In the genomic region with DNA sequence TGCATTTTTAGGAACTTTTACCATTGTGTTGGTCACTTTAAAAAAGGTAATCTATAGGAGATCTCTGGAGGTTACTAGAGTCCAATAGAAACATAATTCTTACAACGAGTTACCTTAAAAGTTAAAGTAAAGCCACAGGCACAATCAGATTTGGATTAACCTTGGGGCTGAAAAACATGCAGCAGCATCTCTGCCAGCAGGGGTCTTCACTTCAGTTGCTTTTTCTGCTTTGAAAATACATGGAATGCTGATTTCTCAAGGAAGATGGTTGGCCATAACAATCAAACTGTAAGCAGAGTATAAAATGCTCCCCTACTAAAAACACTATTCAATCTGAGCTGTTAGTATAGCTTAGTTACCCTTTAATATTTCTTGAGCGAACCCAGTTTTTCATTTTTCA, we compare ENCODE assay signal across 17 cellular contexts.
"Had no signal": no experiment of that assay in that cellular context is flagged by ENCODE, and none has a peak within 500 bp of the region (broad histone marks: within the 10 kb centered on the region; RNA-seq: fewer than 3 reads in every experiment).

No MANE protein-coding gene starts in this region.

- H3K36me3 ChIP-seq: adrenal gland, ovary, thoracic aorta had no signal

- H3K36me3 Mint-ChIP-seq: activated naive CD4-positive, alpha-beta T cell treated with anti-CD3 and anti-CD28 coated beads, Interleukin-2, amount 50 U/mL, for 24 hours; naive thymus-derived CD4-positive, alpha-beta T cell; WTC11 had no signal

- H3K4me1 Mint-ChIP-seq: activated naive CD4-positive, alpha-beta T cell treated with anti-CD3 and anti-CD28 coated beads, Interleukin-2, amount 50 U/mL, for 24 hours; naive thymus-derived CD4-positive, alpha-beta T cell; T-helper 17 cell had no signal

- H3K9me3 ChIP-seq: adrenal gland, mucosa of descending colon, ovary, thoracic aorta had no signal

- ATAC-seq: activated CD8-positive, alpha-beta T cell treated with anti-CD3 and anti-CD28 coated beads for 36 hours; mucosa of descending colon; naive thymus-derived CD4-positive, alpha-beta T cell; T-helper 17 cell; WTC11 had no signal

- H3K4me1 ChIP-seq: adrenal gland had no signal

- H3K27ac ChIP-seq: adrenal gland, coronary artery, ovary, thoracic aorta had no signal

- H3K27me3 Mint-ChIP-seq: activated CD8-positive, alpha-beta T cell treated with anti-CD3 and anti-CD28 coated beads for 36 hours; activated naive CD4-positive, alpha-beta T cell treated with anti-CD3 and anti-CD28 coated beads, Interleukin-2, amount 50 U/mL, for 24 hours; naive thymus-derived CD4-positive, alpha-beta T cell; T-helper 17 cell had no signal

- H3K27me3 ChIP-seq: adrenal gland, ovary had no signal

- DNase-seq: activated CD4-positive, alpha-beta T cell treated with anti-CD3 and anti-CD28 coated beads for 4 hours; activated CD8-positive, alpha-beta T cell treated with anti-CD3 and anti-CD28 coated beads for 36 hours; activated effector memory CD4-positive, alpha-beta T cell treated with anti-CD3 and anti-CD28 coated beads, Interleukin-2, amount 50 U/mL, for 16 hours; activated T-cell treated with anti-CD3 and anti-CD28 coated beads, Interleukin-2, amount 50 U/mL, for 48 hours; adrenal gland; foreskin melanocyte; head of caudate nucleus; mucosa of descending colon; naive thymus-derived CD4-positive, alpha-beta T cell; ovary; stimulated activated CD4-positive, alpha-beta T cell treated with anti-CD3 and anti-CD28 coated beads, Interleukin-1b, Interleukin-23, amount 100 ng/mL, for 48 hours; T-helper 17 cell had no signal

- H3K4me3 ChIP-seq: adrenal gland, coronary artery, mucosa of descending colon, ovary, thoracic aorta had no signal

- H3K4me3 Mint-ChIP-seq: activated CD8-positive, alpha-beta T cell treated with anti-CD3 and anti-CD28 coated beads for 36 hours; activated naive CD4-positive, alpha-beta T cell treated with anti-CD3 and anti-CD28 coated beads, Interleukin-2, amount 50 U/mL, for 24 hours; naive thymus-derived CD4-positive, alpha-beta T cell; T-helper 17 cell; WTC11 had no signal

- H3K9me3 Mint-ChIP-seq: WTC11 had no signal

- H3K27ac Mint-ChIP-seq: activated CD8-positive, alpha-beta T cell treated with anti-CD3 and anti-CD28 coated beads for 36 hours; activated naive CD4-positive, alpha-beta T cell treated with anti-CD3 and anti-CD28 coated beads, Interleukin-2, amount 50 U/mL, for 24 hours; naive thymus-derived CD4-positive, alpha-beta T cell; T-helper 17 cell; WTC11 had no signal

- FAIRE-seq: islet of Langerhans had no signal
